9 cellular contexts compared by ENCODE assay signal in the genomic region with DNA sequence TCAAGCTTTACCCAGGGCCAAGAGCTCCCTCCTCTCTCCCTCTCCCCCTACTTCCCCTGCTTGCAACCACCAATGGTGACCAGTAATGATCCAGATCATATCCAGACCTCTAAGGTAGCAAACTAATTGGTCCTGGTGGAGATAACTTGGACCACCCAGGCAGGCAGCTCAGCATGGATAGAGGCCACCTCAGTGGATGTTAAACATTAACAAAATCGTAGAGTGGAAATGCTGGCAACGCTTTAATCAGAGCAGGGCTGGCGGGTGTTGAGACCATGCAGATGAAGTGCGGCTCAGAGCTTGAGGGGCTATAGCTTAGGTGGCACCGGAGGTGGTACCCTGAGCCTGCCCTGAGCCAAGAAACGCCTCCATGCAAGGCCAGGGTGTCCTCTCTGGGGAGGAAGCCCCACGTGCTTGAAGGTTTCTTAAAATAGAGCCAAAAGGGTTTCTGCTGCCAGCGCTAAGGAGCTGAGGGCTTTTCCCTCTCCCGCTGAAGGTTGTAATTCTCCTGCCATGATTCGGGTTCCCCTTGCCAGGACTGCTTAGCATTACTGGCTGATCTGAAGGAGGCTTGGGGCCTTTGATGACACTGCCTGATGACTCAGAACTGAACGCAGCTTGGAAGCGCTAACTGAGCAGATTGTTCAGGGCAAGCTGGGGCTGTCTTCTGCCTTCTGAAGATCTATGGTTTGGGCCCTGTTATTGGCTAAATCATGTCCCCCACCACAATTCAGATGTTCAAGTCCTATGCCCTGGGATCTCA.
DNase-seq lines count a peak whose midpoint lies in the region; ATAC-seq and TF ChIP-seq lines count a peak whose summit lies in the region.
"Had no signal": no experiment of that assay in that cellular context is flagged by ENCODE, and none has a peak within 500 bp of the region (broad histone marks: within the 10 kb centered on the region; RNA-seq: fewer than 3 reads in every experiment).

No MANE protein-coding gene starts in this region.

- no peaks in the 10 kb centered on the region for H3K9me3 ChIP-seq in right atrium auricular region
- no peaks in the 10 kb centered on the region for H3K9me3 ChIP-seq in PC-3 (ENCODE audit: low read length)
- no peaks in the 10 kb centered on the region for H3K9me3 ChIP-seq in upper lobe of right lung

- H4K20me1 ChIP-seq in PC-3 (ENCODE audit: low read length), result no peaks in the 10 kb centered on the region

- H3K27me3 ChIP-seq in right atrium auricular region, result no peaks in the 10 kb centered on the region
- peaks cover 23% of the 10 kb centered on the region for H3K27me3 ChIP-seq in PC-3 (ENCODE audit: low read length)
- no peaks in the 10 kb centered on the region for H3K27me3 ChIP-seq in upper lobe of right lung

- H3F3A ChIP-seq in PC-3 (ENCODE audit: low read length, unreplicated experiment), result no peaks in the 10 kb centered on the region

- CTCF ChIA-PET in PC-3 (lab: Charles Lee), result no interaction called here

- no peaks in the 10 kb centered on the region for H3K9me2 ChIP-seq in PC-3 (replicated peaks; ENCODE audit: low read length)

- H3K27ac ChIP-seq in right atrium auricular region (no peak overlapping the region), PC-3 (ENCODE audit: low read length) (no peak overlapping the region), upper lobe of right lung (no peak overlapping the region)

- H3K79me2 ChIP-seq in PC-3 (ENCODE audit: low read length), result no peaks in the 10 kb centered on the region

- ATAC-seq in Right ventricle myocardium inferior (peak; percentile 46), PC-3 (peak; percentile 38; the same call in 1 of the 2 replicates), upper lobe of right lung (peak; percentile 66), HG02588 (IDR thresholded peaks at IDR 0.05; ENCODE audit: unreplicated experiment) (no peak), GM18498 (IDR thresholded peaks at IDR 0.05; ENCODE audit: unreplicated experiment) (no peak)

- TF ChIP-seq CTCF in right atrium auricular region (IDR thresholded peaks at IDR 0.05) (no peak), PC-3 (conservative IDR thresholded peaks at IDR 0.05; ENCODE audit: low read depth, low read length) (no peak), upper lobe of right lung (IDR thresholded peaks at IDR 0.05) (no peak)

- POLR2A ChIA-PET in PC-3 (lab: Charles Lee; ENCODE audit: unreplicated experiment), result no interaction called here

- no peak overlapping the region for H3K9ac ChIP-seq in PC-3 (ENCODE audit: low read length)

- no peak overlapping the region for H2AFZ ChIP-seq in PC-3 (ENCODE audit: low read length)

- H3K4me3 ChIP-seq in right atrium auricular region, result no peak overlapping the region
- no peak overlapping the region for H3K4me3 ChIP-seq in PC-3 (ENCODE audit: low read length)
- H3K4me3 ChIP-seq in upper lobe of right lung, result no peak overlapping the region

- intact Hi-C loops in Right ventricle myocardium inferior (cut with DNase I) (no loop called here), PC-3 (cut with micrococcal nuclease) (no loop called here), head of caudate nucleus (cut with DNase I) (no loop called here), upper lobe of right lung (cut with DNase I) (no loop called here)

- DNase-seq in Right ventricle myocardium inferior (ENCODE audit: missing footprints) (no peak), right atrium auricular region (ENCODE audit: low spot score) (no peak), PC-3 (peak; percentile 34), head of caudate nucleus (peak in 28 of 42 donors; percentile 4 to 78 (median 34)), upper lobe of right lung (no peak), NCI-H1417 treated with DMSO at 0.1 percent for 48 hours (lab: John Stamatoyannopoulos, UW) (no peak)
- DNase-seq: activated naive CD4-positive, alpha-beta T cell had no signal

- H3K36me3 ChIP-seq in right atrium auricular region (no peaks in the 10 kb centered on the region), PC-3 (ENCODE audit: low read depth, low read length) (no peaks in the 10 kb centered on the region), upper lobe of right lung (no peaks in the 10 kb centered on the region)

- H3K4me2 ChIP-seq in PC-3 (ENCODE audit: low read length), result no peak overlapping the region

- BruUV-seq in PC-3 (replicated peaks; lab: Mats Ljungman, UMichigan), result no TSS peak

- H3K4me1 ChIP-seq in right atrium auricular region (no peaks in the 10 kb centered on the region), PC-3 (ENCODE audit: insufficient read depth, low read length) (no peaks in the 10 kb centered on the region), upper lobe of right lung (no peaks in the 10 kb centered on the region)

Comparison
In these comparisons a context has a peak if more than half of its experiments do, and no peak if none do; other contexts are left out.
1. ATAC-seq: peak in Right ventricle myocardium inferior (single experiment), PC-3 (single experiment) and upper lobe of right lung (single experiment); none in HG02588 (single experiment) and GM18498 (single experiment).
2. DNase-seq: peak in PC-3 (single experiment) and head of caudate nucleus (28 of 42); none in Right ventricle myocardium inferior (single experiment), right atrium auricular region (single experiment), upper lobe of right lung (single experiment) and NCI-H1417 treated with DMSO at 0.1 percent for 48 hours (single experiment).